2 cellular contexts compared by ENCODE assay signal in the genomic region with DNA sequence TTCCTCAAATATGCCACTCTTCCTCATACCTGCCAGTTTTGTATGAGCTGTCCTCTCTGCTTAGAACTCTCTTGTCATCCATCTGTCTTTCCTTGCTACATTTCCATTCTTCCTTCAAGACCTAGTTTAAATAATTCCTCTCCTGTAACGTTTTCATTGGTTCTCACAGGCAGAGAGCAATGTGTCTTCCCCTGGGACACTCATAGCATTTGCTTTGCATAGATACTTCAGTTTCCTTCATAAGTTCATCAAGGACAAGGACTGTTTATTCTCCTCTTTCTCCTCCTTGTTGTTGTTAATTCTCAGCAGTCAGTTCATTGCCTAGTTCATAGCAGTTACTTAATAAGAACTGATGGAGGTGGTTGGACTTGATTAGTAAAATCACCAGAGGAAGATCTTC.
TF ChIP-seq lines count a peak whose summit lies in the region.

No MANE protein-coding gene starts in this region.

TF ChIP-seq in IMR-90, 13 proteins besides CTCF, POLR2A, EP300 and RAD21:
- TF ChIP-seq BHLHE40 (IDR thresholded peaks at IDR 0.05; ENCODE audit: low read depth, low read length) (no peak), MAFK (IDR thresholded peaks at IDR 0.05; ENCODE audit: low read depth, low read length) (no peak), CEBPB (IDR thresholded peaks at IDR 0.05; ENCODE audit: low read depth, low read length) (no peak), NFE2L2 (IDR thresholded peaks at IDR 0.05; ENCODE audit: low read depth, low read length) (no peak), CHD1 (IDR thresholded peaks at IDR 0.05; ENCODE audit: low read depth, low read length) (no peak), MXI1 (IDR thresholded peaks at IDR 0.05; ENCODE audit: borderline replicate concordance, low read depth, low read length) (no peak), FOS (IDR thresholded peaks at IDR 0.05; ENCODE audit: low read depth, low read length) (no peak), RCOR1 (IDR thresholded peaks at IDR 0.05; ENCODE audit: insufficient replicate concordance, low read length) (no peak), MAZ (IDR thresholded peaks at IDR 0.05; ENCODE audit: borderline replicate concordance, low read depth, low read length) (no peak), RFX5 (IDR thresholded peaks at IDR 0.05; ENCODE audit: low read depth, low read length) (no peak), SMC3 (IDR thresholded peaks at IDR 0.05; ENCODE audit: low read depth, low read length) (no peak)
- TF ChIP-seq, protein P1, sequence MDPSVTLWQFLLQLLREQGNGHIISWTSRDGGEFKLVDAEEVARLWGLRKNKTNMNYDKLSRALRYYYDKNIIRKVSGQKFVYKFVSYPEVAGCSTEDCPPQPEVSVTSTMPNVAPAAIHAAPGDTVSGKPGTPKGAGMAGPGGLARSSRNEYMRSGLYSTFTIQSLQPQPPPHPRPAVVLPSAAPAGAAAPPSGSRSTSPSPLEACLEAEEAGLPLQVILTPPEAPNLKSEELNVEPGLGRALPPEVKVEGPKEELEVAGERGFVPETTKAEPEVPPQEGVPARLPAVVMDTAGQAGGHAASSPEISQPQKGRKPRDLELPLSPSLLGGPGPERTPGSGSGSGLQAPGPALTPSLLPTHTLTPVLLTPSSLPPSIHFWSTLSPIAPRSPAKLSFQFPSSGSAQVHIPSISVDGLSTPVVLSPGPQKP (IDR thresholded peaks at IDR 0.05; ENCODE audit: borderline replicate concordance, low read depth, low read length) = no peak
- TF ChIP-seq, protein P2, sequence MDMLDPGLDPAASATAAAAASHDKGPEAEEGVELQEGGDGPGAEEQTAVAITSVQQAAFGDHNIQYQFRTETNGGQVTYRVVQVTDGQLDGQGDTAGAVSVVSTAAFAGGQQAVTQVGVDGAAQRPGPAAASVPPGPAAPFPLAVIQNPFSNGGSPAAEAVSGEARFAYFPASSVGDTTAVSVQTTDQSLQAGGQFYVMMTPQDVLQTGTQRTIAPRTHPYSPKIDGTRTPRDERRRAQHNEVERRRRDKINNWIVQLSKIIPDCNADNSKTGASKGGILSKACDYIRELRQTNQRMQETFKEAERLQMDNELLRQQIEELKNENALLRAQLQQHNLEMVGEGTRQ (IDR thresholded peaks at IDR 0.05; ENCODE audit: low read depth, low read length) = no peak
TF ChIP-seq in IMR-90: peak in this region for 0.

TF ChIP-seq in neural cell, 6 proteins besides CTCF, POLR2A, EP300 and RAD21:
- TF ChIP-seq, protein P3, sequence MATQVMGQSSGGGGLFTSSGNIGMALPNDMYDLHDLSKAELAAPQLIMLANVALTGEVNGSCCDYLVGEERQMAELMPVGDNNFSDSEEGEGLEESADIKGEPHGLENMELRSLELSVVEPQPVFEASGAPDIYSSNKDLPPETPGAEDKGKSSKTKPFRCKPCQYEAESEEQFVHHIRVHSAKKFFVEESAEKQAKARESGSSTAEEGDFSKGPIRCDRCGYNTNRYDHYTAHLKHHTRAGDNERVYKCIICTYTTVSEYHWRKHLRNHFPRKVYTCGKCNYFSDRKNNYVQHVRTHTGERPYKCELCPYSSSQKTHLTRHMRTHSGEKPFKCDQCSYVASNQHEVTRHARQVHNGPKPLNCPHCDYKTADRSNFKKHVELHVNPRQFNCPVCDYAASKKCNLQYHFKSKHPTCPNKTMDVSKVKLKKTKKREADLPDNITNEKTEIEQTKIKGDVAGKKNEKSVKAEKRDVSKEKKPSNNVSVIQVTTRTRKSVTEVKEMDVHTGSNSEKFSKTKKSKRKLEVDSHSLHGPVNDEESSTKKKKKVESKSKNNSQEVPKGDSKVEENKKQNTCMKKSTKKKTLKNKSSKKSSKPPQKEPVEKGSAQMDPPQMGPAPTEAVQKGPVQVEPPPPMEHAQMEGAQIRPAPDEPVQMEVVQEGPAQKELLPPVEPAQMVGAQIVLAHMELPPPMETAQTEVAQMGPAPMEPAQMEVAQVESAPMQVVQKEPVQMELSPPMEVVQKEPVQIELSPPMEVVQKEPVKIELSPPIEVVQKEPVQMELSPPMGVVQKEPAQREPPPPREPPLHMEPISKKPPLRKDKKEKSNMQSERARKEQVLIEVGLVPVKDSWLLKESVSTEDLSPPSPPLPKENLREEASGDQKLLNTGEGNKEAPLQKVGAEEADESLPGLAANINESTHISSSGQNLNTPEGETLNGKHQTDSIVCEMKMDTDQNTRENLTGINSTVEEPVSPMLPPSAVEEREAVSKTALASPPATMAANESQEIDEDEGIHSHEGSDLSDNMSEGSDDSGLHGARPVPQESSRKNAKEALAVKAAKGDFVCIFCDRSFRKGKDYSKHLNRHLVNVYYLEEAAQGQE (IDR thresholded peaks at IDR 0.05; ENCODE audit: borderline replicate concordance) = peak; percentile 0
- TF ChIP-seq TAF1 (IDR thresholded peaks at IDR 0.05; ENCODE audit: low read depth) (no peak), MXI1 (conservative IDR thresholded peaks at IDR 0.05; ENCODE audit: poor library complexity, severe bottlenecking) (no peak)
